ENCODE assay signal across 8 cellular contexts in genomic region chrX:56783450-56783831, GRCh38. TPM values are rescaled to one million over a fixed set of nuclear protein-coding genes. Genes with fewer than 3 reads are reported as not detected.
DNase-seq lines count a peak whose midpoint lies in the region; ATAC-seq, FAIRE-seq and TF ChIP-seq lines count a peak whose summit lies in the region.

No MANE protein-coding gene starts in this region.

- H3K9ac ChIP-seq in HepG2 (ENCODE audit: insufficient read depth, low read depth, low read length): no peak overlapping the region

- WGBS in adrenal gland, 4 donors: 43 to 98% (median 82%) methylated on average over 2 to 12 of the region's 12 CpGs
- WGBS in HepG2 (ENCODE audit: low lambda C conversion rate): 71% methylated on average over 3 of the region's 12 CpGs
- WGBS in tibial nerve, 2 donors: 56 to 95% methylated on average over 7 to 12 of the region's 12 CpGs

- no peak for TF ChIP-seq RAD21 in HepG2 (CRISPR knock-in tag; IDR thresholded peaks at IDR 0.05)

- H3K27me3 ChIP-seq in adrenal gland: no peaks in the 10 kb centered on the region
- H3K27me3 ChIP-seq in HepG2 (ENCODE audit: control insufficient read depth in 1 of 2, insufficient read depth in 2 of 2, low read length in 2 of 2): no peaks in the 10 kb centered on the region
- no peaks in the 10 kb centered on the region for H3K27me3 ChIP-seq in tibial nerve

- H2AFZ ChIP-seq in HepG2 (ENCODE audit: low read length): no peak overlapping the region

- TF ChIP-seq EP300 in HepG2 (IDR thresholded peaks at IDR 0.05; ENCODE audit: low read depth in 2 of 2, low read length in 2 of 2): no peak
- TF ChIP-seq EP300 in HepG2 (CRISPR knock-in tag; IDR thresholded peaks at IDR 0.05; ENCODE audit: borderline replicate concordance): no peak
- TF ChIP-seq EP300 in tibial nerve (IDR thresholded peaks at IDR 0.05): no peak

- TF ChIP-seq CTCF in adrenal gland (IDR thresholded peaks at IDR 0.05): peak in 4 of 6 experiments; percentile 10 to 75 (median 52)
- TF ChIP-seq CTCF in HepG2 (CRISPR knock-in tag; IDR thresholded peaks at IDR 0.05): peak; percentile 8; the same call in 1 of the 2 replicates
- peak in 4 of 5 experiments; percentile 38 to 77 (median 60) for TF ChIP-seq CTCF in tibial nerve (IDR thresholded peaks at IDR 0.05)

- CTCF ChIA-PET in HepG2 (lab: Yijun Ruan, JAX; ENCODE audit: low intra/inter-chr PET ratio, low total read pairs): no interaction called here
- CTCF ChIA-PET in HEK293T (lab: Yijun Ruan, JAX): no interaction called here

- no peaks in the 10 kb centered on the region for H4K20me1 ChIP-seq in HepG2 (ENCODE audit: insufficient read depth, low read length)

- H3K9me3 ChIP-seq in adrenal gland (replicated peaks in 1 of 3): no peaks in the 10 kb centered on the region
- H3K9me3 ChIP-seq in HepG2 (ENCODE audit: low read length): no peaks in the 10 kb centered on the region
- no peaks in the 10 kb centered on the region for H3K9me3 ChIP-seq in tibial nerve

- H3K4me3 ChIP-seq in adrenal gland (peak overlapping the region in 2 of 4 donors; percentile 36 to 41), HepG2 (replicated peaks in 1 of 3; ENCODE audit: insufficient read depth in 1 of 3, low read depth in 2 of 3, low read length in 3 of 3) (no peak overlapping the region), tibial nerve (peak overlapping the region in 2 of 4 donors; percentile 5 to 27)

- H3K27ac ChIP-seq in adrenal gland (peak overlapping the region in 3 of 5 donors; percentile 72 to 82 (median 82)), HepG2 (ENCODE audit: extremely low read length, insufficient read depth, low read length) (no peak overlapping the region), tibial nerve (peak overlapping the region in 2 of 4 donors; percentile 69 to 87)

- ATAC-seq in HepG2: no peak
- no peak for ATAC-seq in stimulated activated naive CD8-positive, alpha-beta T cell treated with anti-CD3 and anti-CD28 coated beads, Interleukin-15, Interleukin-2, amounts not matched to agents 100 U/mL and 50 U/mL, for 24 hours

- DNase-seq in activated effector memory CD4-positive, alpha-beta T cell treated with anti-CD3 and anti-CD28 coated beads, Interleukin-2, amount 50 U/mL, for 16 hours: peak; percentile 25
- DNase-seq in activated effector memory CD4-positive, alpha-beta T cell treated with Interleukin-2 at 50 U/mL for 16 hours: no peak
- DNase-seq in adrenal gland (peak in 5 of 7 donors; percentile 82 to 92 (median 83)), HepG2 (ENCODE audit: low spot score) (no peak), tibial nerve (ENCODE audit: low spot score in 2 of 2) (no peak), HEK293T (ENCODE audit: extremely low spot score) (no peak)
- no peak for DNase-seq in stimulated activated naive CD8-positive, alpha-beta T cell treated with anti-CD3 and anti-CD28 coated beads, Interleukin-15, Interleukin-2, amounts not matched to agents 100 U/mL and 50 U/mL, for 24 hours
- DNase-seq in stimulated activated CD4-positive, alpha-beta T cell treated with anti-CD3 and anti-CD28 coated beads, Interleukin-4, amount 100 ng/mL, for 1 hour: no peak

- H3K36me3 ChIP-seq in adrenal gland (replicated peaks in 1 of 2) (no peaks in the 10 kb centered on the region), HepG2 (replicated peaks in 1 of 2; ENCODE audit: control insufficient read depth in 1 of 2, insufficient read depth in 2 of 2, low read length in 2 of 2) (no peaks in the 10 kb centered on the region), tibial nerve (no peaks in the 10 kb centered on the region)

- H3K4me2 ChIP-seq in HepG2 (ENCODE audit: low read depth, low read length): no peak overlapping the region

- no peak for FAIRE-seq in HepG2 (lab: Jason Lieb, UNC)

- no peaks in the 10 kb centered on the region for H3K79me2 ChIP-seq in HepG2 (ENCODE audit: insufficient read depth, low read length)

- no peak for TF ChIP-seq POLR2A in adrenal gland (IDR thresholded peaks at IDR 0.05)
- TF ChIP-seq POLR2A in HepG2 (IDR thresholded peaks at IDR 0.05; ENCODE audit: insufficient read depth in 1 of 2, low read depth in 2 of 2, low read length in 2 of 2): no peak
- TF ChIP-seq POLR2A in tibial nerve (IDR thresholded peaks at IDR 0.05): no peak

- intact Hi-C loops in adrenal gland (cut with DNase I) (no loop called here), HepG2 (cut with micrococcal nuclease; ENCODE audit: unreplicated experiment) (no loop called here)

- POLR2A ChIA-PET in HepG2 (lab: Yijun Ruan, JAX) (no interaction called here), HEK293T (lab: Yijun Ruan, JAX) (no interaction called here)

- no TSS peak for BruUV-seq in HepG2 (replicated peaks; lab: Mats Ljungman, UMichigan)

- in situ Hi-C loops in HepG2 (cut with HindIII; ENCODE audit: extremely low pct_ligation_motif_present, low pct_unique_long_range_greater_than_20kb): no loop called here

- peaks cover 0 to 16% of the 10 kb centered on the region in 2 donors for H3K4me1 ChIP-seq in adrenal gland (replicated peaks in 1 of 2)
- peaks cover 28% of the 10 kb centered on the region for H3K4me1 ChIP-seq in HepG2 (ENCODE audit: insufficient read depth, low read length)
- no peaks in the 10 kb centered on the region for H3K4me1 ChIP-seq in tibial nerve

TF ChIP-seq in HepG2, 621 proteins besides CTCF, POLR2A, EP300 and RAD21:
- no peak for TF ChIP-seq ZNF766 (CRISPR knock-in tag; IDR thresholded peaks at IDR 0.05; ENCODE audit: borderline replicate concordance)

TF ChIP-seq in HEK293T, 16 proteins besides CTCF, POLR2A, EP300 and RAD21:
- no peak for TF ChIP-seq ZNF384 (IDR thresholded peaks at IDR 0.05)
- no peak for TF ChIP-seq HDGF (IDR thresholded peaks at IDR 0.05; ENCODE audit: borderline replicate concordance)
- no peak for TF ChIP-seq SUZ12 (IDR thresholded peaks at IDR 0.05)
- TF ChIP-seq LEF1 (IDR thresholded peaks at IDR 0.05; ENCODE audit: borderline replicate concordance): no peak
- TF ChIP-seq FOXM1 (IDR thresholded peaks at IDR 0.05; ENCODE audit: borderline replicate concordance): no peak
- TF ChIP-seq PKNOX1 (IDR thresholded peaks at IDR 0.05): no peak
- TF ChIP-seq TARDBP (IDR thresholded peaks at IDR 0.05): no peak
- TF ChIP-seq FOXA1 (IDR thresholded peaks at IDR 0.05): no peak
- TF ChIP-seq FOXK2 (IDR thresholded peaks at IDR 0.05): no peak
- TF ChIP-seq BHLHE40 (IDR thresholded peaks at IDR 0.05; ENCODE audit: borderline replicate concordance): no peak
- TF ChIP-seq L3MBTL2 (conservative IDR thresholded peaks at IDR 0.05): no peak
- no peak for TF ChIP-seq SP1 (IDR thresholded peaks at IDR 0.05)
- TF ChIP-seq CTBP1 (IDR thresholded peaks at IDR 0.05; ENCODE audit: borderline replicate concordance): no peak
- TF ChIP-seq ARNT (IDR thresholded peaks at IDR 0.05): no peak
- no peak for TF ChIP-seq NFRKB (IDR thresholded peaks at IDR 0.05)

RNA-seq across cellular contexts. Expression of gene NBDY, which starts 54.4 kb away (rescaled TPM):
- total RNA-seq in adrenal gland: 10 to 100 TPM; 14.7 to 76.5 (median 44.6) TPM
- 10 to 100 TPM; 22.4 to 98.5 (median 24.1) TPM for polyA plus RNA-seq in adrenal gland
- total RNA-seq in HepG2 (2016; rRNA removed; fragmentation: Illumina TruSeq; extraction: Trizol): 1.7 and 3.8 TPM in 2 replicates
- 0.97 and 1.4 TPM in 2 replicates for total RNA-seq in HepG2 (2016; cell fraction: cytosol; rRNA removed; fragmentation: Illumina TruSeq; extraction: Trizol; ENCODE audit: low read depth)
- 1.4 and 2.5 TPM in 2 replicates for total RNA-seq in HepG2 (2016; cell fraction: insoluble cytoplasmic fraction; rRNA removed; fragmentation: Illumina TruSeq; extraction: Trizol)
- total RNA-seq in HepG2 (2016; cell fraction: membrane; rRNA removed; fragmentation: Illumina TruSeq; extraction: Trizol): 1.5 and 3.5 TPM in 2 replicates
- 0.56 and 1.4 TPM in 2 replicates for total RNA-seq in HepG2 (2016; cell fraction: nucleus; rRNA removed; fragmentation: Illumina TruSeq; extraction: Trizol)
- polyA plus RNA-seq in HepG2 (2011; rRNA removed): 1.4 TPM in 2 replicates
- 1.2 and 1.4 TPM in 2 replicates for polyA plus RNA-seq in HepG2 (2011; cell fraction: cytosol; rRNA removed)
- polyA plus RNA-seq in HepG2 (2011; cell fraction: nucleus; rRNA removed): 0.37 and 0.74 TPM in 2 replicates
- 2.5 and 2.6 TPM in 2 replicates for polyA plus RNA-seq in HepG2 (2012)
- polyA plus RNA-seq in HepG2 (2016; cell fraction: cytosol; fragmentation: Illumina TruSeq; extraction: Trizol; ENCODE audit: low read depth): 1.6 and 2.1 TPM in 2 replicates
- polyA plus RNA-seq in HepG2 (2016; cell fraction: insoluble cytoplasmic fraction; fragmentation: Illumina TruSeq; extraction: Trizol; ENCODE audit: low read depth): 5.6 and 6.3 TPM in 2 replicates
- polyA plus RNA-seq in HepG2 (2016; cell fraction: membrane; fragmentation: Illumina TruSeq; extraction: Trizol; ENCODE audit: low read depth): 2.5 and 2.8 TPM in 2 replicates
- polyA plus RNA-seq in HepG2 (2016; cell fraction: nucleus; fragmentation: Illumina TruSeq; extraction: Trizol; ENCODE audit: insufficient read depth, low read depth): 3.0 and 5.4 TPM in 2 replicates
- polyA minus RNA-seq in HepG2 (2011; rRNA and poly(A)+ RNA removed; ENCODE audit: low replicate concordance): 0.46 and 20.4 TPM in 2 replicates
- 1.4 and 1.6 TPM in 2 replicates for polyA minus RNA-seq in HepG2 (2011; cell fraction: cytosol; rRNA and poly(A)+ RNA removed)
- 1.0 and 2.1 TPM in 2 replicates for polyA minus RNA-seq in HepG2 (2011; cell fraction: nucleus; rRNA and poly(A)+ RNA removed)
- total RNA-seq in tibial nerve: 10 to 100 TPM in 3 of 4 donors, 1 to 10 TPM in 1; 6.1 to 21.6 (median 17.3) TPM

Comparison
In these comparisons a context has a peak if more than half of its experiments do, and no peak if none do; other contexts are left out.
1. DNase-seq: peak in activated effector memory CD4-positive, alpha-beta T cell treated with anti-CD3 and anti-CD28 coated beads, Interleukin-2, amount 50 U/mL, for 16 hours (single experiment) and adrenal gland (5 of 7); none in activated effector memory CD4-positive, alpha-beta T cell treated with Interleukin-2 at 50 U/mL for 16 hours (single experiment), HepG2 (single experiment), tibial nerve (0 of 2), stimulated activated naive CD8-positive, alpha-beta T cell treated with anti-CD3 and anti-CD28 coated beads, Interleukin-15, Interleukin-2, amounts not matched to agents 100 U/mL and 50 U/mL, for 24 hours (single experiment), stimulated activated CD4-positive, alpha-beta T cell treated with anti-CD3 and anti-CD28 coated beads, Interleukin-4, amount 100 ng/mL, for 1 hour (single experiment) and HEK293T (single experiment).
2. CTCF ChIP-seq: peak in every context shown above with its lines; median percentile 60 in tibial nerve; 52 in adrenal gland; 8 in HepG2.